Comparison of ENCODE assay signal across 7 cellular contexts in the genomic region with DNA sequence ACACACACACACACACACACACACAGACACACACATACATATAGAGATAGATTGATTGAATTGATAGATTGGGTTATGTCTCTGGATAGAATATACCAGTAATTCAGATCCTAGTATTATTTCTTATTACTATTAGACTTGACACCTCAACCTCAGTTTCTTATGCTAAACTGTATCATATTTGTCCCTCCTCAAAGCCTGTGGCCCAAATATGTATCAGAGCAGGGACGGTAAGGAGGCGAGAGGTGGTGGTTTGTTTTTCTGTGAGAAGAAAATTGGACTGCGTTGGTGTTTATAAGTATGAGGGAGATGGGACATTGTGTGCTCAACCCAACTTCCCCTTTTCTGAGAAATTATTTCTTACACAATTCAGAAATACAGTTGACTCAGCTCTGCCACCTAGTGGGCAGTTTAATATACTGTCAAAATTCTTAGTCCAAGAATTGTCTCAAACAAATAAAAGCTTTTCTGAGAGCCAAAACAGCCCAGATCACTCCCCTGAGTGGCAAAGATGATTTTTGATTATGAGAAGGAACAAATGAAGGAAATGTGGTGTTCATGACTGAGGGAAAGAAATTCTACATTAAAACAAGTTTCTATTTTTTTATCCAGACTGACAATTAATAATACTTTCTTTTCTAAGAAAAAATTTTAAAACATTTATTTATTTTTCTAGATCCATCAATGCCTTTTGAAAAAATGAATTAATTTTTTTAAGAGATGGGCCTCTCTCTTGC. TPM values are rescaled to one million over a fixed set of nuclear protein-coding genes. Genes with fewer than 3 reads are reported as not detected.
A peak's percentile ranks its signal among the peaks of the same experiment; 100 is the strongest.
DNase-seq lines count a peak whose midpoint lies in the region; FAIRE-seq and TF ChIP-seq lines count a peak whose summit lies in the region.

No MANE protein-coding gene starts in this region.

- H4K91ac ChIP-seq in neuronal stem cell (ENCODE audit: low read depth, low read length, poor library complexity): no peak overlapping the region

- H3K9me3 Mint-ChIP-seq in activated T-helper 1 cell treated with anti-CD3 and anti-CD28 coated beads, Interleukin-12 subunit alpha, Interleukin-12 subunit beta, Interleukin-2, Interleukin-4 antibody, amounts not matched to agents 30 ng/mL and 10 ng/mL and 1 ng/mL, durations not matched to agents 14 hours and 24 hours and 36 hours: no peaks in the 10 kb centered on the region
- H3K9me3 Mint-ChIP-seq in type B pancreatic cell: no peaks in the 10 kb centered on the region

- no peaks in the 10 kb centered on the region for H3K79me1 ChIP-seq in neuronal stem cell (ENCODE audit: low read depth, low read length)

- no peaks in the 10 kb centered on the region for H3K36me3 ChIP-seq in neuronal stem cell (replicated peaks in 1 of 2; ENCODE audit: control insufficient read depth in 2 of 2, insufficient read depth in 2 of 2, low read length in 2 of 2)

- DNase-seq in GM12892 (ENCODE audit: insufficient read length): peak; percentile 47
- peak; percentile 84 for DNase-seq in LHCN-M2 (ENCODE audit: low read depth)
- peak; percentile 61 for DNase-seq in RCC 7860 (ENCODE audit: low spot score)
- peak; percentile 57 for DNase-seq in activated T-helper 1 cell treated with anti-CD3 and anti-CD28 coated beads, Interleukin-12 subunit alpha, Interleukin-12 subunit beta, Interleukin-2, Interleukin-4 antibody, amounts not matched to agents 30 ng/mL and 10 ng/mL and 1 ng/mL, durations not matched to agents 14 hours and 24 hours and 36 hours (ENCODE audit: low spot score)
- peak; percentile 92 for DNase-seq in fibroblast of the aortic adventitia (ENCODE audit: low read depth)
- DNase-seq in neuronal stem cell (ENCODE audit: low spot score): peak; percentile 69
- no peak for DNase-seq in type B pancreatic cell (ENCODE audit: extremely low spot score, unreplicated experiment)

- H3K4ac ChIP-seq in neuronal stem cell (ENCODE audit: low read length): no peak overlapping the region

- H4K8ac ChIP-seq in neuronal stem cell (ENCODE audit: low read depth, low read length): no peak overlapping the region

- no CpG with 5 or more reads among the region's 3 CpGs for WGBS in neuronal stem cell (ENCODE audit: extremely low coverage in 2 of 2, insufficient read length in 2 of 2, insufficient replicate concordance in 1 of 2), 2 donors

- H3K36me3 Mint-ChIP-seq in activated T-helper 1 cell treated with anti-CD3 and anti-CD28 coated beads, Interleukin-12 subunit alpha, Interleukin-12 subunit beta, Interleukin-2, Interleukin-4 antibody, amounts not matched to agents 30 ng/mL and 10 ng/mL and 1 ng/mL, durations not matched to agents 14 hours and 24 hours and 36 hours (ENCODE audit: low read depth): peaks cover 3% of the 10 kb centered on the region
- H3K36me3 Mint-ChIP-seq in type B pancreatic cell: no peaks in the 10 kb centered on the region

- H3K4me3 Mint-ChIP-seq in activated T-helper 1 cell treated with anti-CD3 and anti-CD28 coated beads, Interleukin-12 subunit alpha, Interleukin-12 subunit beta, Interleukin-2, Interleukin-4 antibody, amounts not matched to agents 30 ng/mL and 10 ng/mL and 1 ng/mL, durations not matched to agents 14 hours and 24 hours and 36 hours: peak overlapping the region; percentile 13
- H3K4me3 Mint-ChIP-seq in type B pancreatic cell: no peak overlapping the region

- no peaks in the 10 kb centered on the region for H3K9me3 ChIP-seq in neuronal stem cell (replicated peaks in 1 of 2; ENCODE audit: control insufficient read depth in 2 of 2, insufficient read depth in 1 of 2, low read depth in 1 of 2, low read length in 2 of 2)

- no peak overlapping the region for H3K14ac ChIP-seq in neuronal stem cell (ENCODE audit: low read length)

- H3K18ac ChIP-seq in neuronal stem cell (ENCODE audit: low read length): no peak overlapping the region

- no peak overlapping the region for H3K4me3 ChIP-seq in fibroblast of the aortic adventitia (ENCODE audit: low read depth, low read length)
- no peak overlapping the region for H3K4me3 ChIP-seq in neuronal stem cell (ENCODE audit: low read length in 2 of 2)

- H3K27ac Mint-ChIP-seq in activated T-helper 1 cell treated with anti-CD3 and anti-CD28 coated beads, Interleukin-12 subunit alpha, Interleukin-12 subunit beta, Interleukin-2, Interleukin-4 antibody, amounts not matched to agents 30 ng/mL and 10 ng/mL and 1 ng/mL, durations not matched to agents 14 hours and 24 hours and 36 hours: peak overlapping the region; percentile 76
- peak overlapping the region; percentile 4 for H3K27ac Mint-ChIP-seq in type B pancreatic cell

- no peak overlapping the region for H2BK15ac ChIP-seq in neuronal stem cell (ENCODE audit: low read length)

- no peak overlapping the region for H2AFZ ChIP-seq in neuronal stem cell (ENCODE audit: low read length)

- no peak overlapping the region for H3K27ac ChIP-seq in neuronal stem cell (replicated peaks; ENCODE audit: low read length)

- H2BK12ac ChIP-seq in neuronal stem cell (ENCODE audit: low read length): no peak overlapping the region

- H2AK5ac ChIP-seq in neuronal stem cell (ENCODE audit: low read depth, low read length): no peak overlapping the region

- TF ChIP-seq POLR2A in GM12892 (IDR thresholded peaks at IDR 0.05; ENCODE audit: low read depth, low read length): no peak

- H2BK120ac ChIP-seq in neuronal stem cell (ENCODE audit: low read depth, low read length): no peak overlapping the region

- TF ChIP-seq CTCF in fibroblast of the aortic adventitia (IDR thresholded peaks at IDR 0.05; ENCODE audit: insufficient read depth, low read length) (peak; percentile 61), type B pancreatic cell (conservative IDR thresholded peaks at IDR 0.05) (peak; percentile 94)

- no peaks in the 10 kb centered on the region for H3K27me3 ChIP-seq in neuronal stem cell (ENCODE audit: control insufficient read depth in 3 of 3, insufficient read depth in 3 of 3, low read depth in 1 of 3, low read length in 3 of 3)

- H3K9ac ChIP-seq in neuronal stem cell (ENCODE audit: low read depth, low read length, poor library complexity): no peak overlapping the region

- H2BK5ac ChIP-seq in neuronal stem cell (ENCODE audit: low read length): no peak overlapping the region

- peaks cover 41% of the 10 kb centered on the region for H3K4me1 Mint-ChIP-seq in activated T-helper 1 cell treated with anti-CD3 and anti-CD28 coated beads, Interleukin-12 subunit alpha, Interleukin-12 subunit beta, Interleukin-2, Interleukin-4 antibody, amounts not matched to agents 30 ng/mL and 10 ng/mL and 1 ng/mL, durations not matched to agents 14 hours and 24 hours and 36 hours (ENCODE audit: low read depth)
- H3K4me1 Mint-ChIP-seq in type B pancreatic cell (ENCODE audit: unreplicated experiment): peaks cover 6% of the 10 kb centered on the region

- intact Hi-C loops in activated T-helper 1 cell treated with anti-CD3 and anti-CD28 coated beads, Interleukin-12 subunit alpha, Interleukin-12 subunit beta, Interleukin-2, Interleukin-4 antibody, amounts not matched to agents 30 ng/mL and 10 ng/mL and 1 ng/mL, durations not matched to agents 14 hours and 24 hours and 36 hours (cut with micrococcal nuclease): loop anchor here (1.0 kb wide), 3 partner anchors 11 to 43 kb away; a partner anchor contains a TSS

- H3K4me2 ChIP-seq in neuronal stem cell (ENCODE audit: insufficient read depth, low read length, poor library complexity, severe bottlenecking): no peak overlapping the region

- H3K23ac ChIP-seq in neuronal stem cell (ENCODE audit: low read depth, low read length, poor library complexity): no peak overlapping the region

- no peaks in the 10 kb centered on the region for H3K4me1 ChIP-seq in neuronal stem cell (ENCODE audit: control insufficient read depth in 2 of 2, insufficient read depth in 1 of 2, low read depth in 1 of 2, low read length in 2 of 2)

- H3K27me3 Mint-ChIP-seq in activated T-helper 1 cell treated with anti-CD3 and anti-CD28 coated beads, Interleukin-12 subunit alpha, Interleukin-12 subunit beta, Interleukin-2, Interleukin-4 antibody, amounts not matched to agents 30 ng/mL and 10 ng/mL and 1 ng/mL, durations not matched to agents 14 hours and 24 hours and 36 hours (ENCODE audit: insufficient read depth): no peaks in the 10 kb centered on the region
- no peaks in the 10 kb centered on the region for H3K27me3 Mint-ChIP-seq in type B pancreatic cell

- FAIRE-seq in GM12892 (lab: Jason Lieb, UNC) (peak; percentile 46), RCC 7860 (lab: Jason Lieb, UNC) (peak; percentile 41)

RNA-seq across cellular contexts. Expression of a gene that starts 10.8 kb away (rescaled TPM):
- 104 TPM for polyA plus RNA-seq in GM12892 (2012; ENCODE audit: missing spikeins)
- total RNA-seq in LHCN-M2 (2014; rRNA removed) (104 and 114 TPM in 2 replicates), fibroblast of the aortic adventitia (ENCODE audit: low replicate concordance) (73.0 and 257 TPM in 2 replicates), type B pancreatic cell (ENCODE audit: low replicate concordance) (88.8 and 96.7 TPM in 2 replicates)
- 32.7 TPM for polyA plus RNA-seq in LHCN-M2 (2012)
- 107 and 108 TPM in 2 replicates for total RNA-seq in activated T-helper 1 cell treated with anti-CD3 and anti-CD28 coated beads, Interleukin-12 subunit alpha, Interleukin-12 subunit beta, Interleukin-2, Interleukin-4 antibody, amounts not matched to agents 30 ng/mL and 10 ng/mL and 1 ng/mL, durations not matched to agents 14 hours and 24 hours and 36 hours
- polyA plus RNA-seq in neuronal stem cell (2013, experiment 1 of 2): 111 TPM
- 115 TPM for polyA plus RNA-seq in neuronal stem cell (2013, experiment 2 of 2)

RNA-seq across cellular contexts. Expression of a gene that starts 14.3 kb away (rescaled TPM):
- not detected for polyA plus RNA-seq in GM12892 (2012; ENCODE audit: missing spikeins)
- total RNA-seq in LHCN-M2 (2014; rRNA removed): 0.13 and 1.2 TPM in 2 replicates
- polyA plus RNA-seq in LHCN-M2 (2012): 0.95 TPM
- total RNA-seq in activated T-helper 1 cell treated with anti-CD3 and anti-CD28 coated beads, Interleukin-12 subunit alpha, Interleukin-12 subunit beta, Interleukin-2, Interleukin-4 antibody, amounts not matched to agents 30 ng/mL and 10 ng/mL and 1 ng/mL, durations not matched to agents 14 hours and 24 hours and 36 hours: not detected in 2 replicates
- total RNA-seq in fibroblast of the aortic adventitia (ENCODE audit: low replicate concordance): not detected in 2 replicates
- 0.08 TPM for polyA plus RNA-seq in neuronal stem cell (2013, experiment 1 of 2)
- polyA plus RNA-seq in neuronal stem cell (2013, experiment 2 of 2): 0.12 TPM
- not detected in 2 replicates for total RNA-seq in type B pancreatic cell (ENCODE audit: low replicate concordance)

RNA-seq across cellular contexts. Expression of a gene that starts 42.7 kb away (rescaled TPM):
- 27.0 TPM for polyA plus RNA-seq in GM12892 (2012; ENCODE audit: missing spikeins)
- 27.8 and 32.0 TPM in 2 replicates for total RNA-seq in LHCN-M2 (2014; rRNA removed)
- 65.5 TPM for polyA plus RNA-seq in LHCN-M2 (2012)
- total RNA-seq in activated T-helper 1 cell treated with anti-CD3 and anti-CD28 coated beads, Interleukin-12 subunit alpha, Interleukin-12 subunit beta, Interleukin-2, Interleukin-4 antibody, amounts not matched to agents 30 ng/mL and 10 ng/mL and 1 ng/mL, durations not matched to agents 14 hours and 24 hours and 36 hours: 10.6 and 11.6 TPM in 2 replicates
- total RNA-seq in fibroblast of the aortic adventitia (ENCODE audit: low replicate concordance): 15.7 and 28.4 TPM in 2 replicates
- 18.0 TPM for polyA plus RNA-seq in neuronal stem cell (2013, experiment 1 of 2)
- 20.2 TPM for polyA plus RNA-seq in neuronal stem cell (2013, experiment 2 of 2)
- total RNA-seq in type B pancreatic cell (ENCODE audit: low replicate concordance): 8.5 and 14.1 TPM in 2 replicates

RNA-seq across cellular contexts. Expression of a gene that starts 42.8 kb away (rescaled TPM):
- 0.49 TPM for polyA plus RNA-seq in GM12892 (2012; ENCODE audit: missing spikeins)
- total RNA-seq in LHCN-M2 (2014; rRNA removed): 2.9 and 3.1 TPM in 2 replicates
- 6.4 TPM for polyA plus RNA-seq in LHCN-M2 (2012)
- total RNA-seq in activated T-helper 1 cell treated with anti-CD3 and anti-CD28 coated beads, Interleukin-12 subunit alpha, Interleukin-12 subunit beta, Interleukin-2, Interleukin-4 antibody, amounts not matched to agents 30 ng/mL and 10 ng/mL and 1 ng/mL, durations not matched to agents 14 hours and 24 hours and 36 hours: 4.8 and 5.1 TPM in 2 replicates
- 0.65 and 0.99 TPM in 2 replicates for total RNA-seq in fibroblast of the aortic adventitia (ENCODE audit: low replicate concordance)
- 0.10 TPM for polyA plus RNA-seq in neuronal stem cell (2013, experiment 1 of 2)
- 0.10 TPM for polyA plus RNA-seq in neuronal stem cell (2013, experiment 2 of 2)
- 0.12 and 0.94 TPM in 2 replicates for total RNA-seq in type B pancreatic cell (ENCODE audit: low replicate concordance)

RNA-seq across cellular contexts. Expression of a gene that starts 49.4 kb away (rescaled TPM):
- 15.7 TPM for polyA plus RNA-seq in GM12892 (2012; ENCODE audit: missing spikeins)
- total RNA-seq in LHCN-M2 (2014; rRNA removed): 35.0 and 37.4 TPM in 2 replicates
- 20.8 TPM for polyA plus RNA-seq in LHCN-M2 (2012)
- 30.3 and 32.2 TPM in 2 replicates for total RNA-seq in activated T-helper 1 cell treated with anti-CD3 and anti-CD28 coated beads, Interleukin-12 subunit alpha, Interleukin-12 subunit beta, Interleukin-2, Interleukin-4 antibody, amounts not matched to agents 30 ng/mL and 10 ng/mL and 1 ng/mL, durations not matched to agents 14 hours and 24 hours and 36 hours
- 50.8 and 73.3 TPM in 2 replicates for total RNA-seq in fibroblast of the aortic adventitia (ENCODE audit: low replicate concordance)
- polyA plus RNA-seq in neuronal stem cell (2013, experiment 1 of 2): 17.1 TPM
- polyA plus RNA-seq in neuronal stem cell (2013, experiment 2 of 2): 17.4 TPM
- 2.4 and 24.2 TPM in 2 replicates for total RNA-seq in type B pancreatic cell (ENCODE audit: low replicate concordance)
